In the genomic region with DNA sequence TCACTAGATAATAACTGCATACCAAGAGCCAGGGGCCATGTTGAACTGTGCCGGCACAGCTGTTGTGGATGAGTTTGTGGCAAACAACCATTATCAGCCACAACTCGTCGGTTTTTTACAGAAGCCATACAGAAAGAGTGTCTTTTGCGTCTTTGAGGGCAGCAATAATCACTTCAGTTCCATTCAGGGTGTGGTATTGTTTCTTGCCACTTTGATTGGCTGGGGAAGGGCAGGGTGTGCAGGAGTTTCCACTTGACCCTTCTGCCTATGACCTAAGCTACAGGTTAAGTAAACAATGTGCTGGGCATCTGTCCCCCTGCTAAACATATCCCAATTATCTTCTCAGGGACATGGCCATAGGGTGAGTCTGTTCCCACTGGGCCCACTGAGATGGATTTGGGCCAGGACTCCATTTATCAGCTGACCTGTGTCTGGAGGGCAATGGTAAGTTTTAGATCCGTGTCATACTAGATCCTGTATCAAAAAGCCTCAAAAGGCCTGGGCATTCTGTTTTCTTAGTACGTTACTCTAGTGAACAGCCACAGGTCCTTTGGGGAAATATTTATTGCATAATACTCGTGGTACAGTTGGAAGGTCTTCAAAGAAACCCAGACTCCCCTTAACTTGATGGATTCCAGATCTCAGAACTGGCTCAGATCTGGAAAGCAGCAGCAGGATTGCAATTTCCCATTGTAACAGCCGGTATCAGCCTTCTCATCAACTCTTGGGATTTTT, we compare ENCODE assay signal across 11 cellular contexts. TPM values are rescaled to one million over a fixed set of nuclear protein-coding genes. Genes with fewer than 3 reads are reported as not detected.
DNase-seq lines count a peak whose midpoint lies in the region.
"Had no signal": no experiment of that assay in that cellular context is flagged by ENCODE, and none has a peak within 500 bp of the region (broad histone marks: within the 10 kb centered on the region; RNA-seq: fewer than 3 reads in every experiment).

No MANE protein-coding gene starts in this region.

- no peaks in the 10 kb centered on the region for H3K79me2 ChIP-seq in trophoblast cell (ENCODE audit: control insufficient read depth, insufficient read depth, low read length, poor library complexity)

- H3K23ac ChIP-seq in trophoblast cell (ENCODE audit: low read length) = no peak overlapping the region

- H2AFZ ChIP-seq in trophoblast cell (ENCODE audit: insufficient read depth, low read length, poor library complexity) = no peak overlapping the region

- peaks cover 81 to 100% (median 96%) of the 10 kb centered on the region in 11 experiments for H3K36me3 ChIP-seq in BLaER1 treated with 17β-estradiol and CSF1 and Interleukin-3, amounts not matched to agents 10 nM and 100 nM
- peaks cover 41 to 43% of the 10 kb centered on the region in 2 experiments for H3K36me3 ChIP-seq in trophoblast cell (ENCODE audit: control insufficient read depth in 1 of 2, insufficient read depth in 2 of 2, low read length in 2 of 2)

- DNase-seq in SK-N-DZ (ENCODE audit: low spot score) = peak; percentile 41
- peak; percentile 79 for DNase-seq in fibroblast of the conjunctiva (ENCODE audit: low read depth)
- no peak for DNase-seq in trophoblast cell
- DNase-seq in retina = no peak
- no peak for DNase-seq in ecto neural progenitor cell (ENCODE audit: low spot score)
- no peak for DNase-seq in G401 (ENCODE audit: low spot score)
- no peak for DNase-seq in stimulated activated CD4-positive, alpha-beta T cell treated with anti-CD3 and anti-CD28 coated beads, Interleukin-1b, Interleukin-23, amount 100 ng/mL, for 48 hours
- DNase-seq: Calu3, NCI-H1436, T1000 had no signal

- H3K9me3 ChIP-seq in BLaER1 treated with 17β-estradiol and CSF1 and Interleukin-3, amounts not matched to agents 10 nM and 100 nM (replicated peaks in 1 of 11) = peaks cover 15 to 22% (median 17%) of the 10 kb centered on the region in 11 experiments
- peaks cover 4% of the 10 kb centered on the region for H3K9me3 ChIP-seq in trophoblast cell (ENCODE audit: insufficient read depth, low read depth, low read length)

- peak overlapping the region in 7 of 11 experiments; percentile 3 to 36 (median 19); a peak in 8 of 22 replicates for H3K4me2 ChIP-seq in BLaER1 treated with 17β-estradiol and CSF1 and Interleukin-3, amounts not matched to agents 10 nM and 100 nM
- H3K4me2 ChIP-seq in trophoblast cell (ENCODE audit: low read length) = peak overlapping the region; percentile 32

- no peak overlapping the region for H4K12ac ChIP-seq in trophoblast cell (ENCODE audit: low read depth, low read length)

- no peak overlapping the region for H3K4ac ChIP-seq in trophoblast cell (ENCODE audit: low read depth, low read length)

- in situ Hi-C loops in G401 (cut with HindIII; ENCODE audit: low sequenced_read_pairs) = no loop called here

- no peak overlapping the region for H3K14ac ChIP-seq in trophoblast cell (ENCODE audit: low read length)

- H3K79me1 ChIP-seq in trophoblast cell (ENCODE audit: low read length) = no peaks in the 10 kb centered on the region

- no peaks in the 10 kb centered on the region for H3K27me3 ChIP-seq in BLaER1 treated with 17β-estradiol and CSF1 and Interleukin-3, amounts not matched to agents 10 nM and 100 nM
- no peaks in the 10 kb centered on the region for H3K27me3 ChIP-seq in trophoblast cell (ENCODE audit: insufficient read depth, low read length)

- H3K27ac ChIP-seq in BLaER1 treated with 17β-estradiol and CSF1 and Interleukin-3, amounts not matched to agents 10 nM and 100 nM = peak overlapping the region in 4 of 11 experiments; percentile 10 to 34 (median 22); a peak in 3 of 22 replicates
- H3K27ac ChIP-seq in trophoblast cell (ENCODE audit: low read depth, low read length) = no peak overlapping the region

- H4K8ac ChIP-seq in trophoblast cell (ENCODE audit: low read depth, low read length) = no peak overlapping the region

- peaks cover 0 to 25% (median 7%) of the 10 kb centered on the region in 11 experiments; a peak in 10 of 22 replicates for H4K20me1 ChIP-seq in BLaER1 treated with 17β-estradiol and CSF1 and Interleukin-3, amounts not matched to agents 10 nM and 100 nM

- H4K91ac ChIP-seq in trophoblast cell (ENCODE audit: low read depth, low read length) = no peak overlapping the region

- no peak overlapping the region for H2BK120ac ChIP-seq in trophoblast cell (ENCODE audit: insufficient read depth, low read length, poor library complexity)

- peaks cover 0 to 15% (median 5%) of the 10 kb centered on the region in 10 experiments; a peak in 9 of 20 replicates for H3K4me1 ChIP-seq in BLaER1 treated with 17β-estradiol and CSF1 and Interleukin-3, amounts not matched to agents 10 nM and 100 nM
- peaks cover 2 to 7% of the 10 kb centered on the region in 2 experiments for H3K4me1 ChIP-seq in trophoblast cell (ENCODE audit: control insufficient read depth in 1 of 2, insufficient read depth in 2 of 2, low read length in 2 of 2)

- no peak overlapping the region for H3K4me3 ChIP-seq in BLaER1 treated with 17β-estradiol and CSF1 and Interleukin-3, amounts not matched to agents 10 nM and 100 nM
- H3K4me3 ChIP-seq in trophoblast cell (ENCODE audit: low read depth, low read length) = no peak overlapping the region

- no CpG with 5 or more reads among the region's 8 CpGs for WGBS in trophoblast cell (ENCODE audit: extremely low coverage, insufficient coverage, insufficient read length)

- H3K9ac ChIP-seq in BLaER1 treated with 17β-estradiol and CSF1 and Interleukin-3, amounts not matched to agents 10 nM and 100 nM = no peak overlapping the region
- H3K9ac ChIP-seq in trophoblast cell (ENCODE audit: low read length) = no peak overlapping the region

- H2AK5ac ChIP-seq in trophoblast cell (ENCODE audit: low read length) = no peak overlapping the region

- H2BK5ac ChIP-seq in trophoblast cell (ENCODE audit: low read depth, low read length, poor library complexity) = no peak overlapping the region

- no peak overlapping the region for H2BK12ac ChIP-seq in trophoblast cell (ENCODE audit: low read length)

- no peak overlapping the region for H3K18ac ChIP-seq in trophoblast cell (ENCODE audit: low read length)

RNA-seq across cellular contexts. Expression of a gene that starts 15.9 kb away (rescaled TPM):
- polyA plus RNA-seq in SK-N-DZ (2014; cell fraction: cytosol; rRNA removed) = 63.1 and 65.6 TPM in 2 replicates
- 101 and 141 TPM in 2 replicates for polyA plus RNA-seq in SK-N-DZ (2014; cell fraction: nucleus; rRNA removed)
- polyA plus RNA-seq in trophoblast cell (2013) = 31.8 and 35.0 TPM in 2 replicates
- total RNA-seq in G401 (2014; rRNA removed; shearing (Covaris generic)) = 29.9 and 38.7 TPM in 2 replicates

RNA-seq across cellular contexts. Expression of a gene that starts 16.0 kb away (rescaled TPM):
- 15.8 and 20.9 TPM in 2 replicates for polyA plus RNA-seq in SK-N-DZ (2014; cell fraction: cytosol; rRNA removed)
- polyA plus RNA-seq in SK-N-DZ (2014; cell fraction: nucleus; rRNA removed) = 14.8 and 15.4 TPM in 2 replicates
- 12.9 and 13.0 TPM in 2 replicates for polyA plus RNA-seq in trophoblast cell (2013)
- total RNA-seq in G401 (2014; rRNA removed; shearing (Covaris generic)) = 12.2 and 23.1 TPM in 2 replicates

RNA-seq across cellular contexts. Expression of a gene that starts 23.1 kb away (rescaled TPM):
- polyA plus RNA-seq in SK-N-DZ (2014; cell fraction: cytosol; rRNA removed) = 37.4 and 46.8 TPM in 2 replicates
- polyA plus RNA-seq in SK-N-DZ (2014; cell fraction: nucleus; rRNA removed) = 43.8 and 70.8 TPM in 2 replicates
- polyA plus RNA-seq in trophoblast cell (2013) = 71.8 and 73.0 TPM in 2 replicates
- total RNA-seq in G401 (2014; rRNA removed; shearing (Covaris generic)) = 100 and 151 TPM in 2 replicates

RNA-seq across cellular contexts. Expression of a gene that starts 35.6 kb away (rescaled TPM):
- 527 and 558 TPM in 2 replicates for polyA plus RNA-seq in SK-N-DZ (2014; cell fraction: cytosol; rRNA removed)
- polyA plus RNA-seq in SK-N-DZ (2014; cell fraction: nucleus; rRNA removed) = 941 and 957 TPM in 2 replicates
- polyA plus RNA-seq in trophoblast cell (2013) = 146 and 149 TPM in 2 replicates
- 356 and 361 TPM in 2 replicates for total RNA-seq in G401 (2014; rRNA removed; shearing (Covaris generic))

RNA-seq across cellular contexts. Expression of a gene that starts 35.8 kb away (rescaled TPM):
- polyA plus RNA-seq in SK-N-DZ (2014; cell fraction: cytosol; rRNA removed) = 39.4 and 39.9 TPM in 2 replicates
- polyA plus RNA-seq in SK-N-DZ (2014; cell fraction: nucleus; rRNA removed) = 52.2 and 119 TPM in 2 replicates
- 11.0 and 11.6 TPM in 2 replicates for polyA plus RNA-seq in trophoblast cell (2013)
- total RNA-seq in G401 (2014; rRNA removed; shearing (Covaris generic)) = 19.7 and 34.3 TPM in 2 replicates

Comparison
In these comparisons a context has a peak if more than half of its experiments do, and no peak if none do; other contexts are left out.
1. DNase-seq: peak in SK-N-DZ (single experiment) and fibroblast of the conjunctiva (single experiment); none in trophoblast cell (0 of 2), retina (single experiment), ecto neural progenitor cell (single experiment), G401 (single experiment) and stimulated activated CD4-positive, alpha-beta T cell treated with anti-CD3 and anti-CD28 coated beads, Interleukin-1b, Interleukin-23, amount 100 ng/mL, for 48 hours (single experiment).